Comparison of ENCODE assay signal across 23 cellular contexts in the genomic region with DNA sequence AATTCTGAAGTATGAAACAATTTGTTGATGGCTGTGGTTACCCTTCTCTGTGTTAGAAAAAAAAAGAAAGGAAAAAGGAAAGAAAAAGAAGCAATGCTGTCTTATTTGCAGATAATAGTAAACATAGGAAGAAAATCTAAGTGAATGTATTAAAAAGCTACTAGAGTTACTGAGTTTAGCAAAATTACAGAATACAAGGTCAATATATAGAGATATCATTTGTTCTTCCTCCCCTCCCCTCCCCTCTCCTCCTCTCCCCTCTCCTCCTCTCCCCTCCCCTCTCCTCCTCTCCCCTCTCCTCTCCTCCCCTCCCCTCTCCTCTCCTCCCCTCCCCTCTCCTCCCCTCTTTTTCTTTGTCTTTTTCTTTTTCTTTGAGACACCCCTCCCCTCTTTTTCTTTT.
DNase-seq lines count a peak whose midpoint lies in the region; ATAC-seq, FAIRE-seq and TF ChIP-seq lines count a peak whose summit lies in the region.
"Had no signal": no experiment of that assay in that cellular context is flagged by ENCODE, and none has a peak within 500 bp of the region (broad histone marks: within the 10 kb centered on the region; RNA-seq: fewer than 3 reads in every experiment).

No MANE protein-coding gene starts in this region.

- DNase-seq in T-helper 2 cell treated with Interferon-gamma antibody and Interleukin-4, amounts not matched to agents 5 μg/mL and 100 μg/mL, for 36 hours (ENCODE audit: low spot score) = no peak
- DNase-seq in T-helper 2 cell (no peak), HepG2 (ENCODE audit: low spot score) (no peak), right lobe of liver (no peak)
- DNase-seq in stimulated activated effector memory CD8-positive, alpha-beta T cell treated with anti-CD3 and anti-CD28 coated beads, Interleukin-12 subunit alpha, Interleukin-12 subunit beta, amount 100 ng/mL, for 72 hours (ENCODE audit: low spot score in 2 of 2) = no peak
- DNase-seq in NK-92 treated with Interleukin-12 subunit alpha and Interleukin-12 subunit beta, amount 100 ng/mL, for 24 hours (lab: John Stamatoyannopoulos, UW) = no peak
- DNase-seq: AML-193; Caco-2; Calu3; CD4-positive, alpha-beta T cell; CD8-positive, alpha-beta T cell; DMS79 treated with DMSO at 0.1 percent for 48 hours; GF-D8 had no signal

- peaks cover 0 to 4% of the 10 kb centered on the region in 2 experiments; a peak in 1 of 5 replicates for H3K27me3 ChIP-seq in HepG2 (ENCODE audit: control insufficient read depth in 1 of 2, insufficient read depth in 2 of 2, low read length in 2 of 2)
- H3K27me3 ChIP-seq in right lobe of liver = no peaks in the 10 kb centered on the region
- H3K27me3 ChIP-seq: BLaER1 treated with 17β-estradiol and CSF1 and Interleukin-3, amounts not matched to agents 10 nM and 100 nM had no signal

- no peaks in the 10 kb centered on the region for H3K36me3 ChIP-seq in HepG2 (replicated peaks in 1 of 2; ENCODE audit: control insufficient read depth in 1 of 2, insufficient read depth in 2 of 2, low read length in 2 of 2)
- H3K36me3 ChIP-seq in right lobe of liver = no peaks in the 10 kb centered on the region
- H3K36me3 ChIP-seq: BLaER1 treated with 17β-estradiol and CSF1 and Interleukin-3, amounts not matched to agents 10 nM and 100 nM had no signal

- in situ Hi-C loops in HepG2 (cut with HindIII; ENCODE audit: extremely low pct_ligation_motif_present, low pct_unique_long_range_greater_than_20kb) = no loop called here

- TF ChIP-seq CTCF in HepG2 (CRISPR knock-in tag; IDR thresholded peaks at IDR 0.05) (no peak), right lobe of liver (IDR thresholded peaks at IDR 0.05) (no peak)

- no peaks in the 10 kb centered on the region for H3K36me3 Mint-ChIP-seq in T-helper 2 cell treated with Interferon-gamma antibody and Interleukin-4, amounts not matched to agents 5 μg/mL and 100 μg/mL, for 36 hours (ENCODE audit: low read depth)
- no peaks in the 10 kb centered on the region for H3K36me3 Mint-ChIP-seq in dendritic cell treated with granulocyte-macrophage colony-stimulating factor and Interleukin-4, amounts not matched to agents 40 ng/mL and 50 ng/mL, for 4 days (ENCODE audit: low read depth)
- no peaks in the 10 kb centered on the region for H3K36me3 Mint-ChIP-seq in stimulated activated effector memory CD8-positive, alpha-beta T cell treated with anti-CD3 and anti-CD28 coated beads, Interleukin-12 subunit alpha, Interleukin-12 subunit beta, amount 100 ng/mL, for 72 hours
- H3K36me3 Mint-ChIP-seq: CD8-positive, alpha-beta T cell had no signal

- H3K4me2 ChIP-seq in HepG2 (ENCODE audit: low read depth, low read length) = no peak overlapping the region
- H3K4me2 ChIP-seq: A549; BLaER1 treated with 17β-estradiol and CSF1 and Interleukin-3, amounts not matched to agents 10 nM and 100 nM had no signal

- no peak overlapping the region for H3K4me3 Mint-ChIP-seq in T-helper 2 cell treated with Interferon-gamma antibody and Interleukin-4, amounts not matched to agents 5 μg/mL and 100 μg/mL, for 36 hours
- no peak overlapping the region for H3K4me3 Mint-ChIP-seq in dendritic cell treated with granulocyte-macrophage colony-stimulating factor and Interleukin-4, amounts not matched to agents 40 ng/mL and 50 ng/mL, for 4 days
- no peak overlapping the region for H3K4me3 Mint-ChIP-seq in stimulated activated effector memory CD8-positive, alpha-beta T cell treated with anti-CD3 and anti-CD28 coated beads, Interleukin-12 subunit alpha, Interleukin-12 subunit beta, amount 100 ng/mL, for 72 hours
- H3K4me3 Mint-ChIP-seq: B cell; CD4-positive, alpha-beta T cell; CD8-positive, alpha-beta T cell had no signal

- no peaks in the 10 kb centered on the region for H3K27me3 Mint-ChIP-seq in T-helper 2 cell treated with Interferon-gamma antibody and Interleukin-4, amounts not matched to agents 5 μg/mL and 100 μg/mL, for 36 hours (ENCODE audit: low read depth)
- peaks cover 3% of the 10 kb centered on the region for H3K27me3 Mint-ChIP-seq in dendritic cell treated with granulocyte-macrophage colony-stimulating factor and Interleukin-4, amounts not matched to agents 40 ng/mL and 50 ng/mL, for 4 days

- H3K9me3 ChIP-seq in HepG2 (ENCODE audit: low read length) (no peaks in the 10 kb centered on the region), right lobe of liver (no peaks in the 10 kb centered on the region)
- H3K9me3 ChIP-seq: Caco-2 had no signal

- TF ChIP-seq EP300 in HepG2 (IDR thresholded peaks at IDR 0.05; ENCODE audit: low read depth in 2 of 2, low read length in 2 of 2) (no peak), HepG2 (CRISPR knock-in tag; IDR thresholded peaks at IDR 0.05; ENCODE audit: borderline replicate concordance) (no peak)

- FAIRE-seq in HepG2 (lab: Jason Lieb, UNC) = no peak
- FAIRE-seq: A549, D721Med, G401.6, GM12891, GM18507 had no signal

- peaks cover 5% of the 10 kb centered on the region for H3K4me1 Mint-ChIP-seq in T-helper 2 cell treated with Interferon-gamma antibody and Interleukin-4, amounts not matched to agents 5 μg/mL and 100 μg/mL, for 36 hours (ENCODE audit: low read depth)
- peaks cover 17% of the 10 kb centered on the region for H3K4me1 Mint-ChIP-seq in dendritic cell treated with granulocyte-macrophage colony-stimulating factor and Interleukin-4, amounts not matched to agents 40 ng/mL and 50 ng/mL, for 4 days (ENCODE audit: low read depth)
- peaks cover 6% of the 10 kb centered on the region for H3K4me1 Mint-ChIP-seq in stimulated activated effector memory CD8-positive, alpha-beta T cell treated with anti-CD3 and anti-CD28 coated beads, Interleukin-12 subunit alpha, Interleukin-12 subunit beta, amount 100 ng/mL, for 72 hours

- intact Hi-C loops in HepG2 (cut with micrococcal nuclease; ENCODE audit: unreplicated experiment) (no loop called here), right lobe of liver (cut with DNase I) (no loop called here)
- intact Hi-C loops in dendritic cell treated with granulocyte-macrophage colony-stimulating factor and Interleukin-4, amounts not matched to agents 40 ng/mL and 50 ng/mL, for 4 days (cut with micrococcal nuclease) = no loop called here

- no peaks in the 10 kb centered on the region for H4K20me1 ChIP-seq in HepG2 (ENCODE audit: insufficient read depth, low read length)
- H4K20me1 ChIP-seq: BLaER1 treated with 17β-estradiol and CSF1 and Interleukin-3, amounts not matched to agents 10 nM and 100 nM had no signal

- no peaks in the 10 kb centered on the region for H3K79me2 ChIP-seq in HepG2 (ENCODE audit: insufficient read depth, low read length)

- CTCF ChIA-PET in HepG2 (lab: Yijun Ruan, JAX; ENCODE audit: low intra/inter-chr PET ratio, low total read pairs) = no interaction called here

- POLR2A ChIA-PET in HepG2 (lab: Yijun Ruan, JAX) = no interaction called here

- TF ChIP-seq RAD21 in HepG2 (CRISPR knock-in tag; IDR thresholded peaks at IDR 0.05) = no peak

- no peak overlapping the region for H2AFZ ChIP-seq in HepG2 (ENCODE audit: low read length)

- no peak overlapping the region for H3K9ac ChIP-seq in HepG2 (ENCODE audit: insufficient read depth, low read depth, low read length)
- H3K9ac ChIP-seq: BLaER1 treated with 17β-estradiol and CSF1 and Interleukin-3, amounts not matched to agents 10 nM and 100 nM had no signal

- TF ChIP-seq POLR2A in HepG2 (IDR thresholded peaks at IDR 0.05; ENCODE audit: insufficient read depth in 1 of 2, low read depth in 2 of 2, low read length in 2 of 2) (no peak), right lobe of liver (IDR thresholded peaks at IDR 0.05) (no peak)

- no TSS peak for BruUV-seq in HepG2 (replicated peaks; lab: Mats Ljungman, UMichigan)

- no peak overlapping the region for H3K27ac ChIP-seq in HepG2 (ENCODE audit: extremely low read length, insufficient read depth, low read length)
- no peak overlapping the region for H3K27ac ChIP-seq in right lobe of liver
- H3K27ac ChIP-seq: 22Rv1; A549; BLaER1 treated with 17β-estradiol and CSF1 and Interleukin-3, amounts not matched to agents 10 nM and 100 nM; C4-2B had no signal

- ATAC-seq in HepG2 (no peak), right lobe of liver (no peak)
- no peak for ATAC-seq in stimulated activated effector memory CD8-positive, alpha-beta T cell treated with anti-CD3 and anti-CD28 coated beads, Interleukin-12 subunit alpha, Interleukin-12 subunit beta, amount 100 ng/mL, for 72 hours
- ATAC-seq: A549; CD8-positive, alpha-beta T cell had no signal

- H3K9me3 Mint-ChIP-seq in T-helper 2 cell treated with Interferon-gamma antibody and Interleukin-4, amounts not matched to agents 5 μg/mL and 100 μg/mL, for 36 hours = no peaks in the 10 kb centered on the region
- H3K9me3 Mint-ChIP-seq in dendritic cell treated with granulocyte-macrophage colony-stimulating factor and Interleukin-4, amounts not matched to agents 40 ng/mL and 50 ng/mL, for 4 days = peaks cover 12% of the 10 kb centered on the region
- H3K9me3 Mint-ChIP-seq in stimulated activated effector memory CD8-positive, alpha-beta T cell treated with anti-CD3 and anti-CD28 coated beads, Interleukin-12 subunit alpha, Interleukin-12 subunit beta, amount 100 ng/mL, for 72 hours = no peaks in the 10 kb centered on the region
- H3K9me3 Mint-ChIP-seq: CD8-positive, alpha-beta T cell had no signal

- H3K27ac Mint-ChIP-seq in T-helper 2 cell treated with Interferon-gamma antibody and Interleukin-4, amounts not matched to agents 5 μg/mL and 100 μg/mL, for 36 hours = peak overlapping the region; percentile 11
- H3K27ac Mint-ChIP-seq in dendritic cell treated with granulocyte-macrophage colony-stimulating factor and Interleukin-4, amounts not matched to agents 40 ng/mL and 50 ng/mL, for 4 days = peak overlapping the region; percentile 22
- no peak overlapping the region for H3K27ac Mint-ChIP-seq in stimulated activated effector memory CD8-positive, alpha-beta T cell treated with anti-CD3 and anti-CD28 coated beads, Interleukin-12 subunit alpha, Interleukin-12 subunit beta, amount 100 ng/mL, for 72 hours
- H3K27ac Mint-ChIP-seq: B cell; CD4-positive, alpha-beta T cell; CD8-positive, alpha-beta T cell had no signal

- H3K4me1 ChIP-seq in HepG2 (ENCODE audit: insufficient read depth, low read length) = no peaks in the 10 kb centered on the region
- H3K4me1 ChIP-seq in right lobe of liver = no peaks in the 10 kb centered on the region
- H3K4me1 ChIP-seq: A549, Caco-2 had no signal

- H3K4me3 ChIP-seq in HepG2 (replicated peaks in 1 of 3; ENCODE audit: insufficient read depth in 1 of 3, low read depth in 2 of 3, low read length in 3 of 3) = no peak overlapping the region
- no peak overlapping the region for H3K4me3 ChIP-seq in right lobe of liver
- H3K4me3 ChIP-seq: A549; BLaER1 treated with 17β-estradiol and CSF1 and Interleukin-3, amounts not matched to agents 10 nM and 100 nM had no signal

TF ChIP-seq in HepG2, 621 proteins besides CTCF, POLR2A, EP300 and RAD21:
- no peak for TF ChIP-seq MTF2 (CRISPR knock-in tag; IDR thresholded peaks at IDR 0.05; ENCODE audit: borderline replicate concordance)
- TF ChIP-seq NFKB2 (CRISPR knock-in tag; IDR thresholded peaks at IDR 0.05; ENCODE audit: borderline replicate concordance) = no peak
- TF ChIP-seq CHD2 (IDR thresholded peaks at IDR 0.05; ENCODE audit: low read depth, low read length) = no peak
- no peak for TF ChIP-seq POLR2AphosphoS2 (IDR thresholded peaks at IDR 0.05; ENCODE audit: low read depth, low read length)
- no peak for TF ChIP-seq MATR3 (CRISPR knock-in tag; IDR thresholded peaks at IDR 0.05)
- TF ChIP-seq HNRNPK (IDR thresholded peaks at IDR 0.05; ENCODE audit: low read depth, low read length, poor library complexity, severe bottlenecking) = peak; percentile 67
TF ChIP-seq in HepG2: peak in this region for 1.
